Comparison of ENCODE assay signal across 1 cellular context in the genomic region with DNA sequence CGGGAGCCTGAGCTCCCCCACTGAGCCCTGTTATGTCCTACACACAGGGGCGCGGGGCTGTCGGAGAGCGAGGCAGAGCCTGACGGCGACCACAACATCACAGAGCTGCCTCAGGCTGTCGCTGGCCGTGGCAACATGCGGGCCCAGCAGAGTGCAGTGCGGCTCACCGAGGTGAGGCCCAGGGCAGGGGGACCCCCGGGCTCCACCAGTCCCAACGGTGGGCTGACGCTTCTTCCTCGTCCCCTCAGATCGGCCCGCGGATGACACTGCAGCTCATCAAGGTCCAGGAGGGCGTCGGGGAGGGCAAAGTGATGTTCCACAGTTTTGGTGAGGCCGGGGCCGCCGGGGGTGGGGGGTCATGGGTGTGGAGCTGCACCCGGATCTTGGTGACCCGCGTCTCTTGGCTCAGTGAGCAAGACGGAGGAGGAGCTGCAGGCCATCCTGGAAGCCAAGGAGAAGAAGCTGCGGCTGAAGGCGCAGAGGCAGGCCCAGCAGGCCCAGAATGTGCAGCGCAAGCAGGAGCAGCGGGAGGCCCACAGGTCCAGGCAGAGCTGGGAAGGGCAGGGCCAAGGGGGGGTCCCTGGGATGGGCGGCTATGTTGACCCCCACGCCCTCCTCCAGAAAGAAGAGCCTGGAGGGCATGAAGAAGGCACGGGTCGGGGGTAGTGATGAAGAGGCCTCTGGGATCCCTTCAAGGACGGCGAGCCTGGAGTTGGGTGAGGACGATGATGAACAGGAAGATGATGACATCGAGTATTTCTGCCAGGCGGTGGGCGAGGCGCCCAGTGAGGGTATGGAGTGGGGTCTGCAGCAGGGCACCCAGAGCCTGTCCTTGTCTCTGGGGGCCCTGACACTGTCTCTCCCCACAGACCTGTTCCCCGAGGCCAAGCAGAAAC.
TF ChIP-seq lines count a peak whose summit lies in the region.

No MANE protein-coding gene starts in this region.

TF ChIP-seq in IMR-90, 13 proteins besides CTCF, POLR2A, EP300 and RAD21:
- no peak for TF ChIP-seq CEBPB (IDR thresholded peaks at IDR 0.05; ENCODE audit: low read depth, low read length)
- no peak for TF ChIP-seq CHD1 (IDR thresholded peaks at IDR 0.05; ENCODE audit: low read depth, low read length)
- TF ChIP-seq FOS (IDR thresholded peaks at IDR 0.05; ENCODE audit: low read depth, low read length), result no peak
- TF ChIP-seq MAZ (IDR thresholded peaks at IDR 0.05; ENCODE audit: borderline replicate concordance, low read depth, low read length), result no peak
- TF ChIP-seq BHLHE40 (IDR thresholded peaks at IDR 0.05; ENCODE audit: low read depth, low read length), result no peak
- no peak for TF ChIP-seq NFE2L2 (IDR thresholded peaks at IDR 0.05; ENCODE audit: low read depth, low read length)
- TF ChIP-seq USF2 (IDR thresholded peaks at IDR 0.05; ENCODE audit: low read depth, low read length), result no peak
- no peak for TF ChIP-seq ELK1 (IDR thresholded peaks at IDR 0.05; ENCODE audit: borderline replicate concordance, low read depth, low read length)
- no peak for TF ChIP-seq RFX5 (IDR thresholded peaks at IDR 0.05; ENCODE audit: low read depth, low read length)
- TF ChIP-seq MXI1 (IDR thresholded peaks at IDR 0.05; ENCODE audit: borderline replicate concordance, low read depth, low read length), result no peak
- no peak for TF ChIP-seq MAFK (IDR thresholded peaks at IDR 0.05; ENCODE audit: low read depth, low read length)
